In genomic region chr17:17811381-17812210, GRCh38 we compare ENCODE assay signal across 10 cellular contexts. TPM values are rescaled to one million over a fixed set of nuclear protein-coding genes. Genes with fewer than 3 reads are reported as not detected.
A peak's percentile ranks its signal among the peaks of the same experiment; 100 is the strongest.
DNase-seq lines count a peak whose midpoint lies in the region; ATAC-seq lines count a peak whose summit lies in the region.
"Had no signal": no experiment of that assay in that cellular context is flagged by ENCODE, and none has a peak within 500 bp of the region (broad histone marks: within the 10 kb centered on the region; RNA-seq: fewer than 3 reads in every experiment).

No MANE protein-coding gene starts in this region.

- no peak overlapping the region for H3K4me3 ChIP-seq in mesendoderm (ENCODE audit: low read length)

- H3K27me3 Mint-ChIP-seq in stimulated activated naive CD8-positive, alpha-beta T cell treated with anti-CD3 and anti-CD28 coated beads, Interleukin-15, Interleukin-2, amounts not matched to agents 100 ng/mL and 50 ng/mL, for 24 hours, result no peaks in the 10 kb centered on the region
- H3K27me3 Mint-ChIP-seq in stimulated activated naive CD8-positive, alpha-beta T cell treated with anti-CD3 and anti-CD28 coated beads, Interleukin-15, amount 100 ng/mL, for 72 hours, result no peaks in the 10 kb centered on the region
- H3K27me3 Mint-ChIP-seq: memory B cell had no signal

- no peak overlapping the region for H3K4me2 ChIP-seq in mesendoderm (ENCODE audit: low read length)

- H3K27ac ChIP-seq in angular gyrus (ENCODE audit: low read depth, low read length), result peak overlapping the region; percentile 48
- peak overlapping the region; percentile 62 for H3K27ac ChIP-seq in mesendoderm (ENCODE audit: low read depth, low read length)

- WGBS in mesendoderm (ENCODE audit: extremely low coverage, insufficient coverage, low lambda C conversion rate), result no CpG with 5 or more reads among the region's 15 CpGs

- H3K79me1 ChIP-seq in mesendoderm (ENCODE audit: low read length), result no peaks in the 10 kb centered on the region

- H3K27me3 ChIP-seq in mesendoderm (ENCODE audit: insufficient read depth, low read length, poor library complexity), result no peaks in the 10 kb centered on the region

- H3K36me3 ChIP-seq in mesendoderm (ENCODE audit: control insufficient read depth, insufficient read depth, low read length), result peaks cover 7% of the 10 kb centered on the region

- H3K56ac ChIP-seq in mesendoderm (ENCODE audit: low read length), result peak overlapping the region; percentile 65

- H4K8ac ChIP-seq in mesendoderm (ENCODE audit: low read depth, low read length), result no peak overlapping the region

- H2BK120ac ChIP-seq in mesendoderm (ENCODE audit: low read depth, low read length), result no peak overlapping the region

- H3K36me3 Mint-ChIP-seq in stimulated activated naive CD8-positive, alpha-beta T cell treated with anti-CD3 and anti-CD28 coated beads, Interleukin-15, Interleukin-2, amounts not matched to agents 100 ng/mL and 50 ng/mL, for 24 hours (ENCODE audit: low read depth), result peaks cover 17% of the 10 kb centered on the region

- no peak overlapping the region for H2AK5ac ChIP-seq in mesendoderm (ENCODE audit: low read length)

- H3K9ac ChIP-seq in mesendoderm (ENCODE audit: low read length), result peak overlapping the region; percentile 52

- peaks cover 13% of the 10 kb centered on the region for H3K4me1 Mint-ChIP-seq in stimulated activated naive CD8-positive, alpha-beta T cell treated with anti-CD3 and anti-CD28 coated beads, Interleukin-15, Interleukin-2, amounts not matched to agents 100 ng/mL and 50 ng/mL, for 24 hours (ENCODE audit: low read depth)
- peaks cover 85% of the 10 kb centered on the region for H3K4me1 Mint-ChIP-seq in stimulated activated naive CD8-positive, alpha-beta T cell treated with anti-CD3 and anti-CD28 coated beads, Interleukin-15, amount 100 ng/mL, for 72 hours

- no peaks in the 10 kb centered on the region for H3K9me3 Mint-ChIP-seq in stimulated activated naive CD8-positive, alpha-beta T cell treated with anti-CD3 and anti-CD28 coated beads, Interleukin-15, Interleukin-2, amounts not matched to agents 100 ng/mL and 50 ng/mL, for 24 hours
- no peaks in the 10 kb centered on the region for H3K9me3 Mint-ChIP-seq in stimulated activated naive CD8-positive, alpha-beta T cell treated with anti-CD3 and anti-CD28 coated beads, Interleukin-15, amount 100 ng/mL, for 72 hours
- H3K9me3 Mint-ChIP-seq: memory B cell had no signal

- peaks cover 7% of the 10 kb centered on the region for H3K4me1 ChIP-seq in mesendoderm (ENCODE audit: control insufficient read depth, low read depth, low read length)

- no peak overlapping the region for H3K4ac ChIP-seq in mesendoderm (ENCODE audit: low read depth, low read length)

- H3K4me3 Mint-ChIP-seq in stimulated activated naive CD8-positive, alpha-beta T cell treated with anti-CD3 and anti-CD28 coated beads, Interleukin-15, Interleukin-2, amounts not matched to agents 100 ng/mL and 50 ng/mL, for 24 hours, result no peak overlapping the region
- no peak overlapping the region for H3K4me3 Mint-ChIP-seq in stimulated activated naive CD8-positive, alpha-beta T cell treated with anti-CD3 and anti-CD28 coated beads, Interleukin-15, amount 100 ng/mL, for 72 hours
- H3K4me3 Mint-ChIP-seq: memory B cell had no signal

- no peaks in the 10 kb centered on the region for H3K79me2 ChIP-seq in mesendoderm (ENCODE audit: control insufficient read depth, insufficient read depth, low read length)

- DNase-seq in stimulated activated naive CD8-positive, alpha-beta T cell treated with anti-CD3 and anti-CD28 coated beads, Interleukin-15, amount 100 ng/mL, for 72 hours, result no peak
- peak; percentile 87 for DNase-seq in mesendoderm
- no peak for DNase-seq in OCI-M2 (lab: John Stamatoyannopoulos, UW; ENCODE audit: unreplicated experiment)
- no peak for DNase-seq in SW480 (ENCODE audit: low spot score)
- DNase-seq: NK-92 treated with Interleukin-12 subunit alpha and Interleukin-12 subunit beta, amount 100 ng/mL, for 24 hours had no signal

- H4K5ac ChIP-seq in mesendoderm (ENCODE audit: low read length), result no peak overlapping the region

- H3K18ac ChIP-seq in mesendoderm (ENCODE audit: low read length), result peak overlapping the region; percentile 24

- no peak overlapping the region for H3K23ac ChIP-seq in mesendoderm (ENCODE audit: low read length)

- H2BK5ac ChIP-seq in mesendoderm (ENCODE audit: low read length), result peak overlapping the region; percentile 65

- H2BK15ac ChIP-seq in mesendoderm (replicated peaks; ENCODE audit: low read depth), result no peak overlapping the region

- H3K27ac Mint-ChIP-seq in stimulated activated naive CD8-positive, alpha-beta T cell treated with anti-CD3 and anti-CD28 coated beads, Interleukin-15, Interleukin-2, amounts not matched to agents 100 ng/mL and 50 ng/mL, for 24 hours, result peak overlapping the region; percentile 31
- H3K27ac Mint-ChIP-seq in stimulated activated naive CD8-positive, alpha-beta T cell treated with anti-CD3 and anti-CD28 coated beads, Interleukin-15, amount 100 ng/mL, for 72 hours, result peak overlapping the region in 1 of 2 donors; percentile 91
- H3K27ac Mint-ChIP-seq: memory B cell had no signal

- no peak for ATAC-seq in stimulated activated naive CD8-positive, alpha-beta T cell treated with anti-CD3 and anti-CD28 coated beads, Interleukin-15, amount 100 ng/mL, for 72 hours
- ATAC-seq in GM18498 (IDR thresholded peaks at IDR 0.05; ENCODE audit: unreplicated experiment) (no peak), GM19395 (IDR thresholded peaks at IDR 0.05; ENCODE audit: unreplicated experiment) (no peak)

RNA-seq across cellular contexts. Expression of gene SREBF1, which starts 25.2 kb away (rescaled TPM):
- 59.1 TPM for polyA plus RNA-seq in mesendoderm (2013, experiment 1 of 2)
- 55.4 TPM for polyA plus RNA-seq in mesendoderm (2013, experiment 2 of 2)
